8 cellular contexts compared by ENCODE assay signal in genomic region chr2:197813093-197813787, GRCh38. TPM values are rescaled to one million over a fixed set of nuclear protein-coding genes. Genes with fewer than 3 reads are reported as not detected.
DNase-seq lines count a peak whose midpoint lies in the region; ATAC-seq and TF ChIP-seq lines count a peak whose summit lies in the region.

No MANE protein-coding gene starts in this region.

- H3K27me3 Mint-ChIP-seq in CD8-positive, alpha-beta T cell (ENCODE audit: low read depth), result peaks cover 2% of the 10 kb centered on the region
- H3K27me3 Mint-ChIP-seq in activated naive CD4-positive, alpha-beta T cell treated with anti-CD3 and anti-CD28 coated beads, Interleukin-2, amount 10 ng/mL, durations not matched to agents 7 days and 5 days, result no peaks in the 10 kb centered on the region

- CTCF ChIA-PET in CD8-positive, alpha-beta T cell (lab: Charles Lee), result interaction anchor here (0.7 to 1.6 kb wide), 12 partner anchors 10 to 483 kb away, joined by 3 to 9 read pairs (median 4); no protein-coding TSS in a partner anchor
- CTCF ChIA-PET in activated naive CD4-positive, alpha-beta T cell treated with anti-CD3 and anti-CD28 coated beads, Interleukin-2, amount 10 ng/mL, durations not matched to agents 7 days and 5 days (lab: Charles Lee), result interaction anchor here (0.6 to 2.2 kb wide), 13 partner anchors 9 to 314 kb away, joined by 3 to 9 read pairs (median 4); partner anchors contain the start of gene PLCL1

- no peak for ATAC-seq in CD8-positive, alpha-beta T cell
- ATAC-seq in GM21515 (IDR thresholded peaks at IDR 0.05; ENCODE audit: unreplicated experiment), result peak; percentile 56
- peak in 1 of 2 donors; percentile 86 for ATAC-seq in gastrocnemius medialis

- H3K27ac Mint-ChIP-seq in CD8-positive, alpha-beta T cell, result no peak overlapping the region
- H3K27ac Mint-ChIP-seq in activated naive CD4-positive, alpha-beta T cell treated with anti-CD3 and anti-CD28 coated beads, Interleukin-2, amount 10 ng/mL, durations not matched to agents 7 days and 5 days, result no peak overlapping the region

- no peak overlapping the region for H3K4me3 Mint-ChIP-seq in CD8-positive, alpha-beta T cell
- H3K4me3 Mint-ChIP-seq in activated naive CD4-positive, alpha-beta T cell treated with anti-CD3 and anti-CD28 coated beads, Interleukin-2, amount 10 ng/mL, durations not matched to agents 7 days and 5 days, result no peak overlapping the region

- H3K4me3 ChIP-seq in CD8-positive, alpha-beta T cell (ENCODE audit: low read depth, low read length), result no peak overlapping the region
- H3K4me3 ChIP-seq in gastrocnemius medialis, result no peak overlapping the region

- H3K27me3 ChIP-seq in CD8-positive, alpha-beta T cell (ENCODE audit: insufficient read depth, low read length), result no peaks in the 10 kb centered on the region
- no peaks in the 10 kb centered on the region for H3K27me3 ChIP-seq in gastrocnemius medialis

- H3K4me1 Mint-ChIP-seq in CD8-positive, alpha-beta T cell (ENCODE audit: low read depth), result peaks cover 28% of the 10 kb centered on the region
- peaks cover 14% of the 10 kb centered on the region for H3K4me1 Mint-ChIP-seq in activated naive CD4-positive, alpha-beta T cell treated with anti-CD3 and anti-CD28 coated beads, Interleukin-2, amount 10 ng/mL, durations not matched to agents 7 days and 5 days

- intact Hi-C loops in CD8-positive, alpha-beta T cell (cut with DNase I, micrococcal nuclease), result loop anchor here in 1 of 2 experiments (1.0 to 5.0 kb wide), 2 partner anchors 8 to 174 kb away; no protein-coding TSS in a partner anchor
- intact Hi-C loops in gastrocnemius medialis (cut with DNase I; ENCODE audit: low total_unique reads), result no loop called here

- H3K36me3 ChIP-seq in CD8-positive, alpha-beta T cell (ENCODE audit: insufficient read depth, low read length), result no peaks in the 10 kb centered on the region
- no peaks in the 10 kb centered on the region for H3K36me3 ChIP-seq in gastrocnemius medialis

- in situ Hi-C loops in gastrocnemius medialis (cut with MboI; ENCODE audit: low sequenced_read_pairs in 4 of 4), result loop anchor here in 2 of 4 donors (5.0 to 25.0 kb wide), 2 partner anchors 314 to 474 kb away; no protein-coding TSS in a partner anchor

- H3K27ac ChIP-seq in CD8-positive, alpha-beta T cell (ENCODE audit: low read depth, low read length), result no peak overlapping the region
- no peak overlapping the region for H3K27ac ChIP-seq in gastrocnemius medialis

- H3K9me3 ChIP-seq in CD8-positive, alpha-beta T cell (ENCODE audit: low read length), result no peaks in the 10 kb centered on the region
- H3K9me3 ChIP-seq in gastrocnemius medialis, result no peaks in the 10 kb centered on the region

- no peak for DNase-seq in CD8-positive, alpha-beta T cell
- DNase-seq in NOMO-1 treated with DMSO at 0.1 percent for 48 hours (lab: John Stamatoyannopoulos, UW; ENCODE audit: unreplicated experiment), result peak; percentile 23
- DNase-seq in erythroblast (lab: John Stamatoyannopoulos, UW), result peak; percentile 18 to 60
- DNase-seq in gastrocnemius medialis, result no peak
- no peak for DNase-seq in DMS153 (lab: John Stamatoyannopoulos, UW)
- DNase-seq in activated naive CD4-positive, alpha-beta T cell treated with Interleukin-2 at 50 U/mL for 16 hours, result no peak
- no peak for DNase-seq in activated naive CD4-positive, alpha-beta T cell treated with anti-CD3 and anti-CD28 coated beads, Interleukin-2, amount 10 ng/mL, durations not matched to agents 7 days and 5 days

- peaks cover 18% of the 10 kb centered on the region for H3K4me1 ChIP-seq in CD8-positive, alpha-beta T cell (ENCODE audit: insufficient read depth, low read length)
- H3K4me1 ChIP-seq in gastrocnemius medialis, result peaks cover 22 to 45% of the 10 kb centered on the region in 2 donors

- H3K9me3 Mint-ChIP-seq in CD8-positive, alpha-beta T cell, result no peaks in the 10 kb centered on the region
- no peaks in the 10 kb centered on the region for H3K9me3 Mint-ChIP-seq in activated naive CD4-positive, alpha-beta T cell treated with anti-CD3 and anti-CD28 coated beads, Interleukin-2, amount 10 ng/mL, durations not matched to agents 7 days and 5 days

- peak; percentile 62 for TF ChIP-seq CTCF in CD8-positive, alpha-beta T cell (IDR thresholded peaks at IDR 0.05)
- TF ChIP-seq CTCF in gastrocnemius medialis (IDR thresholded peaks at IDR 0.05 in 4 of 5, conservative IDR thresholded peaks at IDR 0.05 in 1 of 5), result peak in 3 of 5 experiments; percentile 9 to 47 (median 41)

- no peak for TF ChIP-seq POLR2A in erythroblast (IDR thresholded peaks at IDR 0.05; ENCODE audit: low read length)
- no peak for TF ChIP-seq POLR2A in gastrocnemius medialis (IDR thresholded peaks at IDR 0.05)

- POLR2A ChIA-PET in CD8-positive, alpha-beta T cell (lab: Charles Lee), result interaction anchor here (0.6 to 1.2 kb wide), 2 partner anchors 9 to 302 kb away, joined by 3 to 4 read pairs; partner anchors contain the start of gene PLCL1

- no peaks in the 10 kb centered on the region for H3K36me3 Mint-ChIP-seq in CD8-positive, alpha-beta T cell
- peaks cover 2% of the 10 kb centered on the region for H3K36me3 Mint-ChIP-seq in activated naive CD4-positive, alpha-beta T cell treated with anti-CD3 and anti-CD28 coated beads, Interleukin-2, amount 10 ng/mL, durations not matched to agents 7 days and 5 days

RNA-seq across cellular contexts. Expression of gene PLCL1, which starts 8.8 kb away (rescaled TPM):
- total RNA-seq in CD8-positive, alpha-beta T cell, result 1 to 10 TPM; 8.2 to 8.3 TPM
- total RNA-seq in gastrocnemius medialis, result 10 to 100 TPM in 2 of 4 donors, 1 to 10 TPM in 2; 5.9 to 10.7 (median 9.8) TPM

RNA-seq across cellular contexts. Expression of gene BOLL, which starts 28.1 kb away (rescaled TPM):
- total RNA-seq in CD8-positive, alpha-beta T cell, result not detected
- 1 to 10 TPM; 2.4 to 8.1 (median 2.6) TPM for total RNA-seq in gastrocnemius medialis

Comparison
In these comparisons a context has a peak if more than half of its experiments do, and no peak if none do; other contexts are left out.
1. DNase-seq: peak in NOMO-1 treated with DMSO at 0.1 percent for 48 hours (single experiment) and erythroblast (2 of 2); none in CD8-positive, alpha-beta T cell (0 of 7), gastrocnemius medialis (0 of 2), DMS153 (single experiment), activated naive CD4-positive, alpha-beta T cell treated with Interleukin-2 at 50 U/mL for 16 hours (single experiment) and activated naive CD4-positive, alpha-beta T cell treated with anti-CD3 and anti-CD28 coated beads, Interleukin-2, amount 10 ng/mL, durations not matched to agents 7 days and 5 days (single experiment).